ENCODE assay signal across 9 cellular contexts in genomic region chr10:74871595-74872382, GRCh38. TPM values are rescaled to one million over a fixed set of nuclear protein-coding genes. Genes with fewer than 3 reads are reported as not detected.
DNase-seq lines count a peak whose midpoint lies in the region; ATAC-seq and TF ChIP-seq lines count a peak whose summit lies in the region.
"Had no signal": no experiment of that assay in that cellular context is flagged by ENCODE, and none has a peak within 500 bp of the region (broad histone marks: within the 10 kb centered on the region; RNA-seq: fewer than 3 reads in every experiment).

No MANE protein-coding gene starts in this region.

- intact Hi-C loops in left cardiac atrium (cut with DNase I): no loop called here

- no peaks in the 10 kb centered on the region for H3K27me3 Mint-ChIP-seq in memory B cell
- peaks cover 4% of the 10 kb centered on the region for H3K27me3 Mint-ChIP-seq in glutamatergic neuron (ENCODE audit: unreplicated experiment)

- no peak overlapping the region for H3K4me3 ChIP-seq in osteoblast (ENCODE audit: insufficient read depth, low read length)

- no peaks in the 10 kb centered on the region for H3K9me3 ChIP-seq in osteoblast (ENCODE audit: low read depth, low read length)

- H3K9me3 Mint-ChIP-seq in memory B cell (no peaks in the 10 kb centered on the region), glutamatergic neuron (ENCODE audit: unreplicated experiment) (peaks cover 8% of the 10 kb centered on the region)

- no peaks in the 10 kb centered on the region for H3K4me1 ChIP-seq in osteoblast (ENCODE audit: insufficient read depth, low read length)

- ATAC-seq in GM18858 (IDR thresholded peaks at IDR 0.05; ENCODE audit: unreplicated experiment) (peak; percentile 85), GM21619 (IDR thresholded peaks at IDR 0.05; ENCODE audit: unreplicated experiment) (peak; percentile 94), memory B cell (ENCODE audit: low read depth) (peak; percentile 27), left cardiac atrium (no peak)

- H3K4me2 ChIP-seq in osteoblast (ENCODE audit: insufficient read depth, low read length): no peak overlapping the region

- no peak overlapping the region for H2AFZ ChIP-seq in osteoblast (ENCODE audit: low read length)

- peaks cover 39% of the 10 kb centered on the region for H3K4me1 Mint-ChIP-seq in memory B cell
- peaks cover 34% of the 10 kb centered on the region for H3K4me1 Mint-ChIP-seq in glutamatergic neuron (ENCODE audit: low read depth, unreplicated experiment)

- DNase-seq in HPDE6-E6E7 (ENCODE audit: extremely low spot score) (peak; percentile 48), memory B cell (ENCODE audit: low spot score in 2 of 2) (no peak), left cardiac atrium (no peak), osteoblast (ENCODE audit: insufficient read length, low spot score, missing footprints) (no peak), NCI-H2029 treated with DMSO at 0.1 percent for 48 hours (lab: John Stamatoyannopoulos, UW) (no peak), glutamatergic neuron (no peak)
- DNase-seq: midbrain had no signal

- H3K36me3 ChIP-seq in osteoblast (ENCODE audit: insufficient read depth, low read length): no peaks in the 10 kb centered on the region

- no peaks in the 10 kb centered on the region for H3K27me3 ChIP-seq in osteoblast (ENCODE audit: insufficient read depth, low read length)

- no peak overlapping the region for H3K27ac ChIP-seq in osteoblast (ENCODE audit: low read depth, low read length)

- H3K27ac Mint-ChIP-seq in memory B cell (peak overlapping the region; percentile 20), glutamatergic neuron (ENCODE audit: unreplicated experiment) (no peak overlapping the region)

- peaks cover 12% of the 10 kb centered on the region for H4K20me1 ChIP-seq in osteoblast (ENCODE audit: insufficient read depth, low read length)

- peaks cover 48% of the 10 kb centered on the region for H3K79me2 ChIP-seq in osteoblast (ENCODE audit: insufficient read depth, low read length)

- TF ChIP-seq CTCF in osteoblast (IDR thresholded peaks at IDR 0.05; ENCODE audit: extremely low read depth, low read depth, low read length) (no peak), glutamatergic neuron (IDR thresholded peaks at IDR 0.05; ENCODE audit: partially characterized antibody, unreplicated experiment) (no peak)

- H3K36me3 Mint-ChIP-seq in memory B cell (peaks cover 4% of the 10 kb centered on the region), glutamatergic neuron (ENCODE audit: unreplicated experiment) (no peaks in the 10 kb centered on the region)

- H3K4me3 Mint-ChIP-seq in memory B cell (no peak overlapping the region), glutamatergic neuron (ENCODE audit: unreplicated experiment) (no peak overlapping the region)

RNA-seq across cellular contexts. Expression of gene KAT6B, which starts 45.4 kb away (rescaled TPM):
- total RNA-seq in left cardiac atrium (10 to 100 TPM; 25.2 to 37.0 TPM), osteoblast (24.6 and 30.9 TPM in 2 replicates), glutamatergic neuron (ENCODE audit: unreplicated experiment) (75.3 TPM)

Comparison
In these comparisons a context has a peak if more than half of its experiments do, and no peak if none do; other contexts are left out.
1. ATAC-seq: peak in GM18858 (single experiment), GM21619 (single experiment) and memory B cell (single experiment); none in left cardiac atrium (0 of 2).